10 cellular contexts compared by ENCODE assay signal in the genomic region with DNA sequence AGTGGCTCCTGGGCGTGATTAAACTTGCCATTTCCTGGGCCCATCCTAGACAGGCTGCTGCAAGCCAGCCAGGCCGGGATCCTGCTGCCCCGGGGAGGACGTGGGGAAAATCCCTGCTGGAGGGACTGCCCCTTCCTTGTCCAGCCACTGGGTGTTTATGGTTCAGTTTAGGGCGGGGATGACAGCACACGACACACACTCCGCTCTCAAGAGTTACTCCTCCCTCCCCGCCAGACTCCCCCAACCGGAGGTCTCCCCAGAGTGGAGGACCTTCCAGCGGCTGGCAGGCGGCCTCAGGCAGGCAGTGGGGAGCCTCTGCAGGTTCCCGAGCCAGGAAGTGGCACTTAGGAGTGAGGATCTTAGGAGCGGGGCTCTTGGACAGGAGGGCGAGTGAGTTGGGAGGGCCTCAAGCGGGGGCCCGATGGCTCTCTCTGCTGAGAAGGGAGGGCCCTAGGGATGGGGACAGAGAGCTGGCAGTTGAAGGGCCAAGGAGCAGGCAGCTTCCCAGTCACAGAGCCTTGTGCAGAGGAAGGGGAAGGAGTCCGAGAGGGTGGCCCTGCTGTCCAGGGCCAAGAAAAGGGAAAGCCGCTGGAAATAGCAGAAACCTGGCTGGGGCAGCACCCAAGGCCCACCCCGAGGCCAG. TPM values are rescaled to one million over a fixed set of nuclear protein-coding genes. Genes with fewer than 3 reads are reported as not detected.
DNase-seq lines count a peak whose midpoint lies in the region; ATAC-seq and TF ChIP-seq lines count a peak whose summit lies in the region.
"Had no signal": no experiment of that assay in that cellular context is flagged by ENCODE, and none has a peak within 500 bp of the region (broad histone marks: within the 10 kb centered on the region; RNA-seq: fewer than 3 reads in every experiment).

No MANE protein-coding gene starts in this region.

- H3K4me3 ChIP-seq in GM12865 (ENCODE audit: low read depth, low read length) (no peak overlapping the region), mucosa of descending colon (no peak overlapping the region), testis (no peak overlapping the region)
- H3K4me3 ChIP-seq: neural progenitor cell had no signal

- intact Hi-C loops in mucosa of descending colon (cut with DNase I, micrococcal nuclease), result no loop called here
- intact Hi-C loops in testis (cut with DNase I; ENCODE audit: low total_unique reads), result no loop called here

- ATAC-seq in activated CD4-positive, CD25-positive, alpha-beta regulatory T cell treated with anti-CD3 and anti-CD28 coated beads, Interleukin-2, amount 50 U/mL, for 24 hours, result no peak
- ATAC-seq in mucosa of descending colon, result peak; percentile 55

- H3K4me3 Mint-ChIP-seq in activated naive CD8-positive, alpha-beta T cell treated with anti-CD3 and anti-CD28 coated beads for 36 hours, result no peak overlapping the region
- no peak overlapping the region for H3K4me3 Mint-ChIP-seq in HFFc6
- H3K4me3 Mint-ChIP-seq: neural progenitor cell had no signal

- peaks cover 5% of the 10 kb centered on the region for H3K36me3 ChIP-seq in mucosa of descending colon (ENCODE audit: low read depth)
- no peaks in the 10 kb centered on the region for H3K36me3 ChIP-seq in testis (ENCODE audit: low read depth, missing control alignments)
- H3K36me3 ChIP-seq: neural progenitor cell had no signal

- 94% methylated on average over 13 to 19 of the region's 19 CpGs for WGBS in testis, 2 donors

- peaks cover 6% of the 10 kb centered on the region for H3K9me3 Mint-ChIP-seq in activated naive CD8-positive, alpha-beta T cell treated with anti-CD3 and anti-CD28 coated beads for 36 hours
- peaks cover 13% of the 10 kb centered on the region for H3K9me3 Mint-ChIP-seq in HFFc6

- H3K27ac Mint-ChIP-seq in activated naive CD8-positive, alpha-beta T cell treated with anti-CD3 and anti-CD28 coated beads for 36 hours, result peak overlapping the region; percentile 72
- H3K27ac Mint-ChIP-seq in HFFc6, result no peak overlapping the region
- H3K27ac Mint-ChIP-seq: neural progenitor cell had no signal

- peak; percentile 30 for DNase-seq in activated CD4-positive, CD25-positive, alpha-beta regulatory T cell treated with anti-CD3 and anti-CD28 coated beads, Interleukin-2, amount 50 U/mL, for 72 hours
- DNase-seq in GM12865 (ENCODE audit: low read depth), result peak; percentile 58
- peak; percentile 5 for DNase-seq in activated naive CD8-positive, alpha-beta T cell treated with anti-CD3 and anti-CD28 coated beads for 36 hours
- DNase-seq in mucosa of descending colon, result peak in 2 of 3 donors; percentile 42 to 62
- DNase-seq in testis, result no peak
- no peak for DNase-seq in HFFc6
- no peak for DNase-seq in stimulated activated CD4-positive, alpha-beta T cell treated with anti-CD3 and anti-CD28 coated beads, Interleukin-1b, Interleukin-23, amount 100 ng/mL, for 48 hours
- DNase-seq: NCI-H82 had no signal

- no peaks in the 10 kb centered on the region for H3K9me3 ChIP-seq in mucosa of descending colon
- no peaks in the 10 kb centered on the region for H3K9me3 ChIP-seq in testis

- H3K27ac ChIP-seq in testis, result no peak overlapping the region
- H3K27ac ChIP-seq: neural progenitor cell had no signal

- H3K27me3 Mint-ChIP-seq in activated naive CD8-positive, alpha-beta T cell treated with anti-CD3 and anti-CD28 coated beads for 36 hours, result no peaks in the 10 kb centered on the region
- peaks cover 18% of the 10 kb centered on the region for H3K27me3 Mint-ChIP-seq in HFFc6 (ENCODE audit: insufficient read depth)

- peaks cover 2% of the 10 kb centered on the region for H3K4me1 ChIP-seq in mucosa of descending colon (ENCODE audit: low read depth)
- no peaks in the 10 kb centered on the region for H3K4me1 ChIP-seq in testis
- H3K4me1 ChIP-seq: neural progenitor cell had no signal

- peaks cover 27% of the 10 kb centered on the region for H3K36me3 Mint-ChIP-seq in activated naive CD8-positive, alpha-beta T cell treated with anti-CD3 and anti-CD28 coated beads for 36 hours
- peaks cover 6% of the 10 kb centered on the region; the same call in 1 of the 2 replicates for H3K36me3 Mint-ChIP-seq in HFFc6 (ENCODE audit: low read depth)

- no peaks in the 10 kb centered on the region for H3K27me3 ChIP-seq in testis
- H3K27me3 ChIP-seq: neural progenitor cell had no signal

- no peak for TF ChIP-seq CTCF in GM12865 (IDR thresholded peaks at IDR 0.05; ENCODE audit: insufficient read depth, low read depth, low read length, missing control alignments)
- no peak for TF ChIP-seq CTCF in mucosa of descending colon (IDR thresholded peaks at IDR 0.05)
- TF ChIP-seq CTCF in testis (IDR thresholded peaks at IDR 0.05), result no peak
- TF ChIP-seq CTCF in HFFc6 (IDR thresholded peaks at IDR 0.05), result no peak

- no peak for TF ChIP-seq POLR2A in testis (IDR thresholded peaks at IDR 0.05)

- H3K4me1 Mint-ChIP-seq in activated naive CD8-positive, alpha-beta T cell treated with anti-CD3 and anti-CD28 coated beads for 36 hours, result peaks cover 34% of the 10 kb centered on the region
- H3K4me1 Mint-ChIP-seq in HFFc6 (ENCODE audit: low read depth), result peaks cover 7% of the 10 kb centered on the region; the same call in 1 of the 2 replicates

RNA-seq across cellular contexts. Expression of a gene that starts 5.7 kb away (rescaled TPM):
- 1 to 10 TPM; 7.6 to 7.8 TPM for total RNA-seq in activated naive CD8-positive, alpha-beta T cell treated with anti-CD3 and anti-CD28 coated beads for 36 hours
- total RNA-seq in mucosa of descending colon (100 to 1,000 TPM in 1 of 3 donors, 10 to 100 TPM in 2; 47.1 to 132 (median 76.8) TPM), testis (10 to 100 TPM in 1 of 2 donors, 1 to 10 TPM in 1; 9.5 to 11.5 TPM)
- 3.1 TPM for polyA plus RNA-seq in testis (ENCODE audit: insufficient read depth, low read depth, low replicate concordance)
- under 1 TPM in 3 of 6 experiments, not detected in 3; 0.11 to 0.28 (median 0.14) TPM for total RNA-seq in HFFc6 (2021; fragmentation: NEBNext Ultra II Directional; extraction: Animal tissue kit (Norgen Biotek cat#: 25700))

RNA-seq across cellular contexts. Expression of a gene that starts 33.1 kb away (rescaled TPM):
- 10 to 100 TPM; 30.1 to 32.3 TPM for total RNA-seq in activated naive CD8-positive, alpha-beta T cell treated with anti-CD3 and anti-CD28 coated beads for 36 hours
- total RNA-seq in mucosa of descending colon (10 to 100 TPM; 34.0 to 55.5 (median 40.4) TPM), testis (100 to 1,000 TPM in 1 of 2 donors, 10 to 100 TPM in 1; 66.5 to 104 TPM)
- 29.8 TPM for polyA plus RNA-seq in testis (ENCODE audit: insufficient read depth, low read depth, low replicate concordance)
- 10 to 100 TPM; 13.9 to 20.5 (median 15.0) TPM for total RNA-seq in HFFc6 (2021; fragmentation: NEBNext Ultra II Directional; extraction: Animal tissue kit (Norgen Biotek cat#: 25700))

RNA-seq across cellular contexts. Expression of a gene that starts 51.3 kb away (rescaled TPM):
- total RNA-seq in activated naive CD8-positive, alpha-beta T cell treated with anti-CD3 and anti-CD28 coated beads for 36 hours, result 10 to 100 TPM; 33.8 to 37.2 TPM
- total RNA-seq in mucosa of descending colon (100 to 1,000 TPM in 1 of 3 donors, 10 to 100 TPM in 2; 76.4 to 119 (median 76.9) TPM), testis (10 to 100 TPM; 39.1 to 48.5 TPM)
- 28.9 TPM for polyA plus RNA-seq in testis (ENCODE audit: insufficient read depth, low read depth, low replicate concordance)
- 10 to 100 TPM; 36.9 to 48.5 (median 43.3) TPM for total RNA-seq in HFFc6 (2021; fragmentation: NEBNext Ultra II Directional; extraction: Animal tissue kit (Norgen Biotek cat#: 25700))

RNA-seq across cellular contexts. Expression of a gene that starts 59.5 kb away (rescaled TPM):
- total RNA-seq in activated naive CD8-positive, alpha-beta T cell treated with anti-CD3 and anti-CD28 coated beads for 36 hours, result 1 to 10 TPM; 6.7 to 6.9 TPM
- 1 to 10 TPM; 3.5 to 5.3 (median 4.3) TPM for total RNA-seq in mucosa of descending colon
- 10 to 100 TPM; 24.7 to 37.6 TPM for total RNA-seq in testis
- 19.3 TPM for polyA plus RNA-seq in testis (ENCODE audit: insufficient read depth, low read depth, low replicate concordance)
- 1 to 10 TPM; 3.1 to 5.0 (median 4.3) TPM for total RNA-seq in HFFc6 (2021; fragmentation: NEBNext Ultra II Directional; extraction: Animal tissue kit (Norgen Biotek cat#: 25700))

Comparison
In these comparisons a context has a peak if more than half of its experiments do, and no peak if none do; other contexts are left out.
1. DNase-seq: peak in activated CD4-positive, CD25-positive, alpha-beta regulatory T cell treated with anti-CD3 and anti-CD28 coated beads, Interleukin-2, amount 50 U/mL, for 72 hours (single experiment), GM12865 (single experiment), activated naive CD8-positive, alpha-beta T cell treated with anti-CD3 and anti-CD28 coated beads for 36 hours (single experiment) and mucosa of descending colon (2 of 3); none in testis (single experiment), HFFc6 (single experiment) and stimulated activated CD4-positive, alpha-beta T cell treated with anti-CD3 and anti-CD28 coated beads, Interleukin-1b, Interleukin-23, amount 100 ng/mL, for 48 hours (single experiment).
2. RNA of a gene that starts 5.7 kb away (total RNA-seq): 47.1 to 132 TPM in mucosa of descending colon, 9.5 to 11.5 TPM in testis and 7.6 to 7.8 TPM in activated naive CD8-positive, alpha-beta T cell treated with anti-CD3 and anti-CD28 coated beads for 36 hours; 0.11 to 0.28 TPM in HFFc6; every median in the first group is over 4 times any median in the second.